ENCODE assay signal across 15 cellular contexts in genomic region chr14:19487690-19488089, GRCh38. TPM values are rescaled to one million over a fixed set of nuclear protein-coding genes. Genes with fewer than 3 reads are reported as not detected.
DNase-seq lines count a peak whose midpoint lies in the region; ATAC-seq and TF ChIP-seq lines count a peak whose summit lies in the region.
"Not testable (repeated sequence)": the region's sequence is repeated elsewhere in the genome, so short reads cannot be mapped to it uniquely, and the experiment has no call there.
"Had no signal": no experiment of that assay in that cellular context is flagged by ENCODE, and none has a peak within 500 bp of the region (broad histone marks: within the 10 kb centered on the region; RNA-seq: fewer than 3 reads in every experiment).

No MANE protein-coding gene starts in this region.

- H3K4me3 Mint-ChIP-seq in stimulated activated effector memory CD8-positive, alpha-beta T cell treated with anti-CD3 and anti-CD28 coated beads, Interleukin-12 subunit alpha, Interleukin-12 subunit beta, amount 100 ng/mL, for 72 hours; stimulated activated naive CD8-positive, alpha-beta T cell treated with anti-CD3 and anti-CD28 coated beads, Interleukin-15, amount 100 ng/mL, for 72 hours: not testable (repeated sequence)

- not testable (repeated sequence) for H3K27me3 ChIP-seq in gastroesophageal sphincter; heart right ventricle; aorta (ENCODE audit: control insufficient read depth in 1 of 2, insufficient read depth in 2 of 2, low read length in 1 of 2)

- DNase-seq in heart right ventricle; left lobe of liver (ENCODE audit: low spot score); mucosa of descending colon; stimulated activated effector memory CD8-positive, alpha-beta T cell treated with anti-CD3 and anti-CD28 coated beads, Interleukin-12 subunit alpha, Interleukin-12 subunit beta, amount 100 ng/mL, for 72 hours (ENCODE audit: low spot score in 2 of 2); stimulated activated naive CD8-positive, alpha-beta T cell treated with anti-CD3 and anti-CD28 coated beads, Interleukin-15, amount 100 ng/mL, for 72 hours; aorta: not testable (repeated sequence)

- not testable (repeated sequence) for TF ChIP-seq POLR2A in gastroesophageal sphincter (IDR thresholded peaks at IDR 0.05)

- not testable (repeated sequence) for H3K27ac Mint-ChIP-seq in stimulated activated effector memory CD8-positive, alpha-beta T cell treated with anti-CD3 and anti-CD28 coated beads, Interleukin-12 subunit alpha, Interleukin-12 subunit beta, amount 100 ng/mL, for 72 hours; stimulated activated naive CD8-positive, alpha-beta T cell treated with anti-CD3 and anti-CD28 coated beads, Interleukin-15, amount 100 ng/mL, for 72 hours

- H3K27ac ChIP-seq in gastroesophageal sphincter; heart right ventricle; aorta (ENCODE audit: low read depth in 1 of 2, low read length in 2 of 2): not testable (repeated sequence)

- H3K9me3 Mint-ChIP-seq in stimulated activated effector memory CD8-positive, alpha-beta T cell treated with anti-CD3 and anti-CD28 coated beads, Interleukin-12 subunit alpha, Interleukin-12 subunit beta, amount 100 ng/mL, for 72 hours; stimulated activated naive CD8-positive, alpha-beta T cell treated with anti-CD3 and anti-CD28 coated beads, Interleukin-15, amount 100 ng/mL, for 72 hours: not testable (repeated sequence)

- ATAC-seq in SK-N-SH treated with all-trans-retinoic acid at 6 μM for 48 hours (peak; percentile 14; the same call in 2 of the 3 replicates), gastroesophageal sphincter (peak; percentile 22), heart right ventricle (peak in 5 of 8 donors; percentile 7 to 58 (median 25)), left lobe of liver (peak; percentile 21), mucosa of descending colon (peak; percentile 13), aorta (ENCODE audit: low FRiP score) (peak; percentile 54)
- peak; percentile 31 for ATAC-seq in stimulated activated effector memory CD8-positive, alpha-beta T cell treated with anti-CD3 and anti-CD28 coated beads, Interleukin-12 subunit alpha, Interleukin-12 subunit beta, amount 100 ng/mL, for 72 hours
- peak; percentile 14 for ATAC-seq in stimulated activated naive CD8-positive, alpha-beta T cell treated with anti-CD3 and anti-CD28 coated beads, Interleukin-15, amount 100 ng/mL, for 72 hours

- not testable (repeated sequence) for TF ChIP-seq CTCF in gastroesophageal sphincter (IDR thresholded peaks at IDR 0.05); heart right ventricle (IDR thresholded peaks at IDR 0.05); mucosa of descending colon (IDR thresholded peaks at IDR 0.05)

- TF ChIP-seq EP300 in gastroesophageal sphincter (IDR thresholded peaks at IDR 0.05): not testable (repeated sequence)

- not testable (repeated sequence) for H3K4me1 ChIP-seq in gastroesophageal sphincter; heart right ventricle; mucosa of descending colon (ENCODE audit: low read depth); aorta (ENCODE audit: control insufficient read depth in 1 of 2, insufficient read depth in 2 of 2, low read length in 2 of 2)

- intact Hi-C loops in heart right ventricle (cut with DNase I); mucosa of descending colon (cut with DNase I, micrococcal nuclease); aorta (cut with DNase I): not testable (repeated sequence)

- H3K4me3 ChIP-seq in gastroesophageal sphincter; heart right ventricle; mucosa of descending colon; aorta (ENCODE audit: low read length in 2 of 2): not testable (repeated sequence)

- no CpG with 5 or more reads among the region's 14 CpGs for WGBS in gastroesophageal sphincter (ENCODE audit: low coverage in 1 of 2), 2 donors
- no CpG with 5 or more reads among the region's 14 CpGs for WGBS in heart right ventricle, 2 donors
- no CpG with 5 or more reads among the region's 14 CpGs for WGBS in aorta, 2 donors

- H3K4me1 Mint-ChIP-seq in stimulated activated effector memory CD8-positive, alpha-beta T cell treated with anti-CD3 and anti-CD28 coated beads, Interleukin-12 subunit alpha, Interleukin-12 subunit beta, amount 100 ng/mL, for 72 hours; stimulated activated naive CD8-positive, alpha-beta T cell treated with anti-CD3 and anti-CD28 coated beads, Interleukin-15, amount 100 ng/mL, for 72 hours: not testable (repeated sequence)

- not testable (repeated sequence) for H3K9me3 ChIP-seq in gastroesophageal sphincter; heart right ventricle; mucosa of descending colon; aorta (ENCODE audit: control insufficient read depth, low read length)

- H3K36me3 Mint-ChIP-seq in stimulated activated effector memory CD8-positive, alpha-beta T cell treated with anti-CD3 and anti-CD28 coated beads, Interleukin-12 subunit alpha, Interleukin-12 subunit beta, amount 100 ng/mL, for 72 hours: not testable (repeated sequence)

- not testable (repeated sequence) for H3K27me3 Mint-ChIP-seq in stimulated activated naive CD8-positive, alpha-beta T cell treated with anti-CD3 and anti-CD28 coated beads, Interleukin-15, amount 100 ng/mL, for 72 hours

- H3K36me3 ChIP-seq in gastroesophageal sphincter; heart right ventricle; mucosa of descending colon (ENCODE audit: low read depth); aorta (ENCODE audit: control insufficient read depth in 1 of 2, insufficient read depth in 2 of 2, low read length in 1 of 2): not testable (repeated sequence)

RNA-seq across cellular contexts. Expression of gene POTEG, which starts 53.5 kb away (rescaled TPM):
- total RNA-seq in gastroesophageal sphincter: not detected
- not detected for total RNA-seq in heart right ventricle
- polyA plus RNA-seq in heart right ventricle: not detected
- not detected for total RNA-seq in left lobe of liver
- total RNA-seq in mucosa of descending colon: not detected
- not detected for total RNA-seq in aorta
- not detected for polyA plus RNA-seq in aorta
- total RNA-seq: CD4-positive, alpha-beta T cell; CD8-positive, alpha-beta memory T cell; G401; GM23338; H9 had no signal
- polyA plus RNA-seq: A549; CD14-positive monocyte; CD8-positive, alpha-beta memory T cell; GM23338 had no signal
